ENCODE assay signal across 6 cellular contexts in the genomic region with DNA sequence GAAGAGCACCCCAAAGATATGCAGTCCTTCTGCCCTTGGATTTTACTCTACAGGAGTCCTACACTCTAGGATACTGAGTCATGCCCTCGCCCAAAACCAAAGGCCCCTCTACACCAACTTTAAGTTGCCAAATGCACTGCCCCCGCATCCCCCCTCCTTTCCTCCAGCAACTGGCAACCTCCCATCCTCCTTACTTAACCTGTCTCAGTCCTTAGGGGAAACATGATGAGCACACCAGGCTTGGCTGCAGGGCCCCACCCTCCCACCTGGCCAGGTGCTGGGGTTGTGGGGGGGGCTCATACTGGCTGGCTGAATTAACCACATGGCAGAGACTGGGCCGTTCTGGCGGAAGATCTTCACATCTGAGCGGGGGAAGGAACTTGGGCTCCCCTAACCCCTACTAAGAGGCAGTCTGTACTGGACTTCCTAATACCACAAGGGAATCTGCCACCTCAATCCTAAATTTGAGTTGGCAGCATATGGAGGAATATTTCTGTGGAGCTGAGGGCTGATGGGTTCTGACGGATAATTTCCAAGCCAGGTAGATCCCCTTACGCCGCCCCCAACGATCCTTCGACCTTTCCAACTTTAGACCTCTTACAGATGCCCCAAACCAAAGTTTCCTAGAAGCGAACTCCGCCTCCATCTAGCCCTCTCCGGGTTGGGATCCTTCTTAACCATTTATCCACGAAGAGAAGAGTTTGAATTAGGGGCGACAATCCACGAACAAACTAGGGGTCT. TPM values are rescaled to one million over a fixed set of nuclear protein-coding genes. Genes with fewer than 3 reads are reported as not detected.
DNase-seq lines count a peak whose midpoint lies in the region; ATAC-seq and TF ChIP-seq lines count a peak whose summit lies in the region.

No MANE protein-coding gene starts in this region.

- H3K27ac Mint-ChIP-seq in activated naive CD8-positive, alpha-beta T cell treated with anti-CD3 and anti-CD28 coated beads, Interleukin-2, amount 10 ng/mL, durations not matched to agents 7 days and 5 days = peak overlapping the region; percentile 93
- H3K27ac Mint-ChIP-seq in mesothelial cell of epicardium = peak overlapping the region; percentile 100

- peak overlapping the region; percentile 99 for H3K4me3 Mint-ChIP-seq in activated naive CD8-positive, alpha-beta T cell treated with anti-CD3 and anti-CD28 coated beads, Interleukin-2, amount 10 ng/mL, durations not matched to agents 7 days and 5 days
- H3K4me3 Mint-ChIP-seq in mesothelial cell of epicardium = peak overlapping the region; percentile 84

- POLR2A ChIA-PET in activated naive CD8-positive, alpha-beta T cell treated with anti-CD3 and anti-CD28 coated beads, Interleukin-2, amount 10 ng/mL, durations not matched to agents 7 days and 5 days (lab: Charles Lee) = interaction anchor here (0.6 to 5.7 kb wide), 5 partner anchors 9 to 844 kb away, joined by 3 to 69 read pairs (median 67); a partner anchor contains a TSS

- no peak for ATAC-seq in activated naive CD8-positive, alpha-beta T cell treated with anti-CD3 and anti-CD28 coated beads, Interleukin-2, amount 10 ng/mL, durations not matched to agents 7 days and 5 days (ENCODE audit: low read depth)
- ATAC-seq in HG02981 (IDR thresholded peaks at IDR 0.05; ENCODE audit: unreplicated experiment) = no peak

- TF ChIP-seq CTCF in mesothelial cell of epicardium (IDR thresholded peaks at IDR 0.05; ENCODE audit: unreplicated experiment) = no peak

- H3K27me3 Mint-ChIP-seq in activated naive CD8-positive, alpha-beta T cell treated with anti-CD3 and anti-CD28 coated beads, Interleukin-2, amount 10 ng/mL, durations not matched to agents 7 days and 5 days = no peaks in the 10 kb centered on the region
- H3K27me3 Mint-ChIP-seq in mesothelial cell of epicardium (ENCODE audit: low read depth) = no peaks in the 10 kb centered on the region

- DNase-seq in A172 (ENCODE audit: low spot score) = peak; percentile 26
- DNase-seq in LHCN-M2 (ENCODE audit: low read depth) = peak; percentile 66
- DNase-seq in activated naive CD8-positive, alpha-beta T cell treated with anti-CD3 and anti-CD28 coated beads, Interleukin-2, amount 10 ng/mL, durations not matched to agents 7 days and 5 days = peak; percentile 47
- DNase-seq in mesothelial cell of epicardium (ENCODE audit: low spot score in 2 of 2, unreplicated experiment in 2 of 2) = no peak
- no peak for DNase-seq in NCI-H2227 treated with DMSO at 0.1 percent for 48 hours (lab: John Stamatoyannopoulos, UW)

- peaks cover 50% of the 10 kb centered on the region for H3K4me1 Mint-ChIP-seq in activated naive CD8-positive, alpha-beta T cell treated with anti-CD3 and anti-CD28 coated beads, Interleukin-2, amount 10 ng/mL, durations not matched to agents 7 days and 5 days
- peaks cover 56% of the 10 kb centered on the region for H3K4me1 Mint-ChIP-seq in mesothelial cell of epicardium

- H3K9me3 Mint-ChIP-seq in activated naive CD8-positive, alpha-beta T cell treated with anti-CD3 and anti-CD28 coated beads, Interleukin-2, amount 10 ng/mL, durations not matched to agents 7 days and 5 days = no peaks in the 10 kb centered on the region
- no peaks in the 10 kb centered on the region for H3K9me3 Mint-ChIP-seq in mesothelial cell of epicardium

- peaks cover 23% of the 10 kb centered on the region for H3K36me3 Mint-ChIP-seq in activated naive CD8-positive, alpha-beta T cell treated with anti-CD3 and anti-CD28 coated beads, Interleukin-2, amount 10 ng/mL, durations not matched to agents 7 days and 5 days
- H3K36me3 Mint-ChIP-seq in mesothelial cell of epicardium = peaks cover 6% of the 10 kb centered on the region

RNA-seq across cellular contexts. Expression of a gene that starts 1.1 kb away (rescaled TPM):
- 430 and 446 TPM in 2 replicates for total RNA-seq in A172 (2014; rRNA removed; shearing (Covaris generic))
- total RNA-seq in LHCN-M2 (2014; rRNA removed) = 327 and 339 TPM in 2 replicates
- 270 TPM for polyA plus RNA-seq in LHCN-M2 (2012)
- 100 to 1,000 TPM; 186 to 196 TPM for total RNA-seq in activated naive CD8-positive, alpha-beta T cell treated with anti-CD3 and anti-CD28 coated beads, Interleukin-2, amount 10 ng/mL, durations not matched to agents 7 days and 5 days
- 176 to 183 TPM (median 182 TPM) in 3 replicates for total RNA-seq in mesothelial cell of epicardium

RNA-seq across cellular contexts. Expression of a gene that starts 9.5 kb away (rescaled TPM):
- total RNA-seq in A172 (2014; rRNA removed; shearing (Covaris generic)) = 133 and 138 TPM in 2 replicates
- total RNA-seq in LHCN-M2 (2014; rRNA removed) (80.4 and 86.1 TPM in 2 replicates), mesothelial cell of epicardium (35.5 to 40.5 TPM (median 38.4 TPM) in 3 replicates)
- polyA plus RNA-seq in LHCN-M2 (2012) = 124 TPM
- total RNA-seq in activated naive CD8-positive, alpha-beta T cell treated with anti-CD3 and anti-CD28 coated beads, Interleukin-2, amount 10 ng/mL, durations not matched to agents 7 days and 5 days = 10 to 100 TPM; 45.0 to 51.1 TPM

RNA-seq across cellular contexts. Expression of a gene that starts 17.0 kb away (rescaled TPM):
- 40.3 and 51.5 TPM in 2 replicates for total RNA-seq in A172 (2014; rRNA removed; shearing (Covaris generic))
- total RNA-seq in LHCN-M2 (2014; rRNA removed) (36.8 and 44.4 TPM in 2 replicates), mesothelial cell of epicardium (78.4 to 93.9 TPM (median 93.7 TPM) in 3 replicates)
- 44.1 TPM for polyA plus RNA-seq in LHCN-M2 (2012)
- 10 to 100 TPM; 65.7 to 76.0 TPM for total RNA-seq in activated naive CD8-positive, alpha-beta T cell treated with anti-CD3 and anti-CD28 coated beads, Interleukin-2, amount 10 ng/mL, durations not matched to agents 7 days and 5 days

RNA-seq across cellular contexts. Expression of a gene that starts 21.8 kb away (rescaled TPM):
- total RNA-seq in A172 (2014; rRNA removed; shearing (Covaris generic)) = 18.9 and 25.6 TPM in 2 replicates
- total RNA-seq in LHCN-M2 (2014; rRNA removed) = 14.2 and 25.6 TPM in 2 replicates
- polyA plus RNA-seq in LHCN-M2 (2012) = 15.8 TPM
- 10 to 100 TPM; 44.1 to 47.1 TPM for total RNA-seq in activated naive CD8-positive, alpha-beta T cell treated with anti-CD3 and anti-CD28 coated beads, Interleukin-2, amount 10 ng/mL, durations not matched to agents 7 days and 5 days
- total RNA-seq in mesothelial cell of epicardium = 37.3 to 41.9 TPM (median 39.3 TPM) in 3 replicates

RNA-seq across cellular contexts. Expression of a gene that starts 22.1 kb away (rescaled TPM):
- 4.9 and 5.7 TPM in 2 replicates for total RNA-seq in A172 (2014; rRNA removed; shearing (Covaris generic))
- 10.0 and 11.2 TPM in 2 replicates for total RNA-seq in LHCN-M2 (2014; rRNA removed)
- 10.6 TPM for polyA plus RNA-seq in LHCN-M2 (2012)
- 10 to 100 TPM; 34.6 to 35.1 TPM for total RNA-seq in activated naive CD8-positive, alpha-beta T cell treated with anti-CD3 and anti-CD28 coated beads, Interleukin-2, amount 10 ng/mL, durations not matched to agents 7 days and 5 days
- 36.9 to 39.2 TPM (median 39.0 TPM) in 3 replicates for total RNA-seq in mesothelial cell of epicardium

Comparison
In these comparisons a context has a peak if more than half of its experiments do, and no peak if none do; other contexts are left out.
1. DNase-seq: peak in A172 (single experiment), LHCN-M2 (single experiment) and activated naive CD8-positive, alpha-beta T cell treated with anti-CD3 and anti-CD28 coated beads, Interleukin-2, amount 10 ng/mL, durations not matched to agents 7 days and 5 days (single experiment); none in mesothelial cell of epicardium (0 of 2) and NCI-H2227 treated with DMSO at 0.1 percent for 48 hours (single experiment).